Comparison of ENCODE assay signal across 1 cellular context in the genomic region with DNA sequence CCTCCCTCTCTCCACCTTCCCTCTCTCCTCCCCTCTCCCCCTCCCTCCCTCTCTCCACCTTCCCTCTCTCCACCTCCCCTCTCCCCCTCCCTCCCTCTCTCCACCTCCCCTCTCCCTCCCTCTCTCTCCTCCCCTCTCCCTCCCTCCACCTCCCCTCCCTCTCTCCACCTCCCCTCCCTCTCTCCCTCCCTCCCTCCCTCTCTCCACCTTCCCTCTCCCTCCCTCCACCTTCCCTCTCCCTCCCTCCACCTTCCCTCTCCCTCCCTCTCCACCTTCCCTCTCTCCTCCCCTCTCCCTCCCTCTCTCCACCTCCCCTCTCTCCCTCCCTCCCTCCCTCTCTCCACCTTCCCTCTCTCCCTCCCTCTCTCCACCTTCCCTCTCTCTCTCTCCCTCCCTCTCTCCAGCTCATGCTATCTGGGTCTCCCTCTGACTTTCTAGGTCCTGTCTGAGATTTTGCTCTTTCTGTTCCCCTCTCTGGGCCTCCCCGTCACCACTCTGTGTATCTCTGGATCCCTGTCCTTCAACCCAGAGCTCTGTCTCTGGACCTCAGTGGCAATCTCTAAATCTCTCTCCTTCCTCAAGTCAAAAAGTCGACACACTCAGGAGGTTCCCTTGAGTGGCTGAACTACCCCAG.
TF ChIP-seq lines count a peak whose summit lies in the region.

No MANE protein-coding gene starts in this region.

TF ChIP-seq in WTC11, 78 proteins besides CTCF, POLR2A, EP300 and RAD21:
- TF ChIP-seq ZNF671 (CRISPR knock-in tag; IDR thresholded peaks at IDR 0.05) (no peak), MYBL2 (CRISPR knock-in tag; IDR thresholded peaks at IDR 0.05) (no peak), ATF1 (CRISPR knock-in tag; IDR thresholded peaks at IDR 0.05) (no peak), MXD4 (CRISPR knock-in tag; IDR thresholded peaks at IDR 0.05; ENCODE audit: borderline replicate concordance) (no peak), SP1 (CRISPR knock-in tag; conservative IDR thresholded peaks at IDR 0.05) (no peak), NR2C2 (CRISPR knock-in tag; IDR thresholded peaks at IDR 0.05) (no peak), ZBTB21 (CRISPR knock-in tag; IDR thresholded peaks at IDR 0.05; ENCODE audit: borderline replicate concordance) (no peak), GTF2I (CRISPR knock-in tag; conservative IDR thresholded peaks at IDR 0.05) (no peak)
- TF ChIP-seq, protein P1, sequence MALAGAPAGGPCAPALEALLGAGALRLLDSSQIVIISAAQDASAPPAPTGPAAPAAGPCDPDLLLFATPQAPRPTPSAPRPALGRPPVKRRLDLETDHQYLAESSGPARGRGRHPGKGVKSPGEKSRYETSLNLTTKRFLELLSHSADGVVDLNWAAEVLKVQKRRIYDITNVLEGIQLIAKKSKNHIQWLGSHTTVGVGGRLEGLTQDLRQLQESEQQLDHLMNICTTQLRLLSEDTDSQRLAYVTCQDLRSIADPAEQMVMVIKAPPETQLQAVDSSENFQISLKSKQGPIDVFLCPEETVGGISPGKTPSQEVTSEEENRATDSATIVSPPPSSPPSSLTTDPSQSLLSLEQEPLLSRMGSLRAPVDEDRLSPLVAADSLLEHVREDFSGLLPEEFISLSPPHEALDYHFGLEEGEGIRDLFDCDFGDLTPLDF (CRISPR knock-in tag; IDR thresholded peaks at IDR 0.05), result no peak
TF ChIP-seq in WTC11: peak in this region for 0.
